Comparison of ENCODE assay signal across 15 cellular contexts in the genomic region with DNA sequence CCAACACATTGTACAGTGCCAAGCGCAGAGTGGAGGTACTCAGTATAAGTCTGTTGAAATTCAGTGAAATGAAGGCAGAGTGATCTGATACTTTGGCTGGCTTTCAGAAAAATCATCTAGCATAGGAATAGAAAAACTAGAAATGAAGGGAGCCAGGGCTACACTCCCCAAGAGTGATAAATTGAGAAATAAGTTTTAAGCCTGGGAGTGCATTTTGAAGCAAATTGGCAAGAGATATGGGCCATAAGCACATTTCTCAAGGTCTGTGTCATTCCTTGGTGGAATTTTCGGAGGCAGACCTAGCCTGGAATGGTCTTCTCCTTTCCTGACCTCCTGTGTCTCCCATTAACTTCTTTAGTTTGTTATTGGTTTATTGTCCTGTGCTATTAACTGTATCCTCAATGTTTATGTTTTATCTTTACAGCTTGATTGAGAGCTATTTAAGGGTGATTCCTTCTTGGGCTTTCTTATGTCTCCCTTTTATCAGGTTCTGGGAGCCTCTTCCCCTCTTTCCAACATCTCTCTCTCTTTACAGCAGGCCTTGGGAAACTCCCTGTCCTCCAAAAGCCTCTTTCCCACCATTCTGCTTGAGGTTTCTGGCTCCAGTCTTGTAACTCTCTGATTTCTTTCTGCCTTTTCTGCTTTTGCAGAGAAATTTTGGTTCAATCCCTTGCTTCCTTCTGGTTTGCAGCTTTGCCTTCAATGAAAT.
DNase-seq lines count a peak whose midpoint lies in the region; ATAC-seq and TF ChIP-seq lines count a peak whose summit lies in the region.
"Had no signal": no experiment of that assay in that cellular context is flagged by ENCODE, and none has a peak within 500 bp of the region (broad histone marks: within the 10 kb centered on the region; RNA-seq: fewer than 3 reads in every experiment).

No MANE protein-coding gene starts in this region.

- H3K79me2 ChIP-seq in osteoblast (ENCODE audit: insufficient read depth, low read length): no peaks in the 10 kb centered on the region

- no peak overlapping the region for H2AFZ ChIP-seq in osteoblast (ENCODE audit: low read length)

- no peaks in the 10 kb centered on the region for H4K20me1 ChIP-seq in osteoblast (ENCODE audit: insufficient read depth, low read length)

- no peak overlapping the region for H3K4me3 ChIP-seq in AG09309 (ENCODE audit: control insufficient read depth, low read depth, low read length)
- no peak overlapping the region for H3K4me3 ChIP-seq in RWPE2 (ENCODE audit: severe bottlenecking)
- H3K4me3 ChIP-seq in fibroblast of mammary gland (ENCODE audit: control insufficient read depth, low read depth, low read length): no peak overlapping the region
- no peak overlapping the region for H3K4me3 ChIP-seq in osteoblast (ENCODE audit: insufficient read depth, low read length)
- H3K4me3 ChIP-seq: colonic mucosa had no signal

- H3K27ac ChIP-seq in RWPE2 (ENCODE audit: poor library complexity, severe bottlenecking): peak overlapping the region; percentile 97
- peak overlapping the region; percentile 94 for H3K27ac ChIP-seq in osteoblast (ENCODE audit: low read depth, low read length)
- H3K27ac ChIP-seq: colonic mucosa had no signal

- H3K36me3 ChIP-seq in RWPE2 (ENCODE audit: low read depth) (no peaks in the 10 kb centered on the region), osteoblast (ENCODE audit: insufficient read depth, low read length) (no peaks in the 10 kb centered on the region)
- H3K36me3 ChIP-seq: colonic mucosa had no signal

- ATAC-seq in RWPE2 (ENCODE audit: low read depth): no peak
- ATAC-seq in HG03469 (IDR thresholded peaks at IDR 0.05; ENCODE audit: unreplicated experiment): no peak
- ATAC-seq: stimulated activated effector memory CD8-positive, alpha-beta T cell treated with anti-CD3 and anti-CD28 coated beads, Interleukin-12 subunit alpha, Interleukin-12 subunit beta, amount 100 ng/mL, for 72 hours had no signal

- no peak for TF ChIP-seq CTCF in AG09309 (IDR thresholded peaks at IDR 0.05; ENCODE audit: control insufficient read depth, insufficient read depth, low read depth, low read length, missing control alignments)
- TF ChIP-seq CTCF in RWPE2 (IDR thresholded peaks at IDR 0.05; ENCODE audit: poor library complexity, severe bottlenecking): no peak
- TF ChIP-seq CTCF in fibroblast of mammary gland (conservative IDR thresholded peaks at IDR 0.05; ENCODE audit: control insufficient read depth, insufficient read depth, low read depth, low read length): no peak
- no peak for TF ChIP-seq CTCF in osteoblast (IDR thresholded peaks at IDR 0.05; ENCODE audit: extremely low read depth, low read depth, low read length)

- peak; percentile 57 for DNase-seq in AG09309 (ENCODE audit: low read depth)
- DNase-seq in RWPE2 (ENCODE audit: low spot score): no peak
- peak; percentile 79 for DNase-seq in fibroblast of mammary gland (ENCODE audit: low read depth)
- peak; percentile 1 for DNase-seq in osteoblast (ENCODE audit: insufficient read length, low spot score, missing footprints)
- no peak for DNase-seq in activated CD4-positive, alpha-beta T cell treated with anti-CD3 and anti-CD28 coated beads, Interleukin-2, amount 50 U/mL, for 1 hour
- no peak for DNase-seq in NCI-H2081 (lab: John Stamatoyannopoulos, UW)
- no peak for DNase-seq in NCI-H524 treated with DMSO at 0.1 percent for 48 hours (lab: John Stamatoyannopoulos, UW)
- DNase-seq: activated naive CD4-positive, alpha-beta T cell treated with anti-CD3 and anti-CD28 coated beads, Interleukin-2, amount 10 ng/mL, durations not matched to agents 7 days and 5 days; CD4-positive, alpha-beta memory T cell; colonic mucosa; NCI-H146; NCI-H774; SIG-M5 had no signal

- H3K27me3 ChIP-seq in RWPE2 (ENCODE audit: insufficient read depth, poor library complexity, severe bottlenecking) (no peaks in the 10 kb centered on the region), osteoblast (ENCODE audit: insufficient read depth, low read length) (no peaks in the 10 kb centered on the region)
- H3K27me3 ChIP-seq: colonic mucosa had no signal

- peak overlapping the region; percentile 48 for H3K4me2 ChIP-seq in osteoblast (ENCODE audit: insufficient read depth, low read length)

- peaks cover 75% of the 10 kb centered on the region for H3K4me1 ChIP-seq in RWPE2 (ENCODE audit: insufficient read depth, poor library complexity, severe bottlenecking)
- peaks cover 38% of the 10 kb centered on the region for H3K4me1 ChIP-seq in osteoblast (ENCODE audit: insufficient read depth, low read length)
- H3K4me1 ChIP-seq: colonic mucosa had no signal

- no peaks in the 10 kb centered on the region for H3K9me3 ChIP-seq in RWPE2 (ENCODE audit: severe bottlenecking)
- H3K9me3 ChIP-seq in osteoblast (ENCODE audit: low read depth, low read length): no peaks in the 10 kb centered on the region
- H3K9me3 ChIP-seq: colonic mucosa had no signal

Comparison
In these comparisons a context has a peak if more than half of its experiments do, and no peak if none do; other contexts are left out.
1. DNase-seq: peak in AG09309 (single experiment), fibroblast of mammary gland (single experiment) and osteoblast (single experiment); none in RWPE2 (single experiment), activated CD4-positive, alpha-beta T cell treated with anti-CD3 and anti-CD28 coated beads, Interleukin-2, amount 50 U/mL, for 1 hour (single experiment), NCI-H2081 (0 of 2) and NCI-H524 treated with DMSO at 0.1 percent for 48 hours (single experiment).